ENCODE assay signal across 13 cellular contexts in genomic region chr16:50195276-50195675, GRCh38. TPM values are rescaled to one million over a fixed set of nuclear protein-coding genes. Genes with fewer than 3 reads are reported as not detected.
DNase-seq lines count a peak whose midpoint lies in the region; ATAC-seq and TF ChIP-seq lines count a peak whose summit lies in the region.
"Had no signal": no experiment of that assay in that cellular context is flagged by ENCODE, and none has a peak within 500 bp of the region (broad histone marks: within the 10 kb centered on the region; RNA-seq: fewer than 3 reads in every experiment).

No MANE protein-coding gene starts in this region.

- H3K4me2 ChIP-seq in PC-9 = no peak overlapping the region

- POLR2A ChIA-PET in PC-9 (lab: Charles Lee; ENCODE audit: unreplicated experiment) = no interaction called here

- no peak overlapping the region for H2AFZ ChIP-seq in PC-9

- H3K9me3 ChIP-seq in SJSA1 (replicated peaks) (no peaks in the 10 kb centered on the region), upper lobe of right lung (no peaks in the 10 kb centered on the region), PC-9 (ENCODE audit: insufficient read depth, low read depth) (peaks cover 3% of the 10 kb centered on the region; the same call in 1 of the 2 replicates)
- H3K9me3 ChIP-seq: vagina had no signal

- H3K27ac ChIP-seq in SJSA1 (peak overlapping the region; percentile 55), upper lobe of right lung (peak overlapping the region; percentile 3), PC-9 (no peak overlapping the region)
- H3K27ac ChIP-seq: vagina had no signal

- H3K36me3 Mint-ChIP-seq in activated naive CD8-positive, alpha-beta T cell = peaks cover 5% of the 10 kb centered on the region
- peaks cover 12% of the 10 kb centered on the region for H3K36me3 Mint-ChIP-seq in activated naive CD8-positive, alpha-beta T cell treated with anti-CD3 and anti-CD28 coated beads for 36 hours

- H3K27me3 Mint-ChIP-seq in activated naive CD8-positive, alpha-beta T cell = no peaks in the 10 kb centered on the region
- no peaks in the 10 kb centered on the region for H3K27me3 Mint-ChIP-seq in activated naive CD8-positive, alpha-beta T cell treated with anti-CD3 and anti-CD28 coated beads for 36 hours

- H3K4me3 Mint-ChIP-seq in activated naive CD8-positive, alpha-beta T cell = peak overlapping the region; percentile 40
- no peak overlapping the region for H3K4me3 Mint-ChIP-seq in activated naive CD8-positive, alpha-beta T cell treated with anti-CD3 and anti-CD28 coated beads for 36 hours
- H3K4me3 Mint-ChIP-seq: neural crest cell had no signal

- TF ChIP-seq CTCF in fibroblast of villous mesenchyme (IDR thresholded peaks at IDR 0.05; ENCODE audit: insufficient read depth, low read depth, low read length) = no peak
- TF ChIP-seq CTCF in upper lobe of right lung (IDR thresholded peaks at IDR 0.05) = no peak
- TF ChIP-seq CTCF in PC-9 (conservative IDR thresholded peaks at IDR 0.05) = no peak

- H3K27me3 ChIP-seq in SJSA1 (replicated peaks) (no peaks in the 10 kb centered on the region), upper lobe of right lung (no peaks in the 10 kb centered on the region), PC-9 (ENCODE audit: insufficient read depth, low read depth) (no peaks in the 10 kb centered on the region)
- H3K27me3 ChIP-seq: vagina had no signal

- H3K4me3 ChIP-seq in SJSA1 = no peak overlapping the region
- peak overlapping the region; percentile 15 for H3K4me3 ChIP-seq in fibroblast of villous mesenchyme (ENCODE audit: low read depth, low read length)
- no peak overlapping the region for H3K4me3 ChIP-seq in upper lobe of right lung
- H3K4me3 ChIP-seq in PC-9 = no peak overlapping the region
- H3K4me3 ChIP-seq: vagina had no signal

- peaks cover 69% of the 10 kb centered on the region for H3K4me1 Mint-ChIP-seq in activated naive CD8-positive, alpha-beta T cell (ENCODE audit: low read depth)
- H3K4me1 Mint-ChIP-seq in activated naive CD8-positive, alpha-beta T cell treated with anti-CD3 and anti-CD28 coated beads for 36 hours = peaks cover 59% of the 10 kb centered on the region

- H3K79me2 ChIP-seq in PC-9 (ENCODE audit: low read depth) = peaks cover 23% of the 10 kb centered on the region

- H3K36me3 ChIP-seq in SJSA1 = no peaks in the 10 kb centered on the region
- no peaks in the 10 kb centered on the region for H3K36me3 ChIP-seq in upper lobe of right lung
- no peaks in the 10 kb centered on the region for H3K36me3 ChIP-seq in PC-9 (ENCODE audit: low read depth)
- H3K36me3 ChIP-seq: vagina had no signal

- peaks cover 9% of the 10 kb centered on the region; the same call in 1 of the 2 replicates for H3F3A ChIP-seq in PC-9 (ENCODE audit: insufficient read depth, low read depth)

- H3K4me1 ChIP-seq in SJSA1 (replicated peaks) (peaks cover 39% of the 10 kb centered on the region), upper lobe of right lung (peaks cover 25% of the 10 kb centered on the region), PC-9 (replicated peaks; ENCODE audit: insufficient read depth) (peaks cover 5% of the 10 kb centered on the region; the same call in 1 of the 2 replicates)

- H4K20me1 ChIP-seq in PC-9 (ENCODE audit: insufficient read depth) = no peaks in the 10 kb centered on the region

- H3K27ac Mint-ChIP-seq in activated naive CD8-positive, alpha-beta T cell = peak overlapping the region; percentile 23
- no peak overlapping the region for H3K27ac Mint-ChIP-seq in activated naive CD8-positive, alpha-beta T cell treated with anti-CD3 and anti-CD28 coated beads for 36 hours

- DNase-seq in activated naive CD8-positive, alpha-beta T cell treated with anti-CD3 and anti-CD28 coated beads for 36 hours = no peak
- peak in 1 of 2 experiments; percentile 52 for DNase-seq in SJSA1 (ENCODE audit: low read depth in 1 of 2, low spot score in 2 of 2)
- DNase-seq in fibroblast of villous mesenchyme (ENCODE audit: low read depth) = peak; percentile 51
- no peak for DNase-seq in upper lobe of right lung
- DNase-seq in PC-9 = no peak
- DNase-seq in NCI-H1092 (lab: John Stamatoyannopoulos, UW) = no peak
- no peak for DNase-seq in amniotic stem cell (lab: John Stamatoyannopoulos, UW)
- DNase-seq: DMS153; SIG-M5; stimulated activated CD4-positive, alpha-beta T cell treated with anti-CD3 and anti-CD28 coated beads, Interleukin-4, amount 100 ng/mL, for 4 hours had no signal

- intact Hi-C loops in upper lobe of right lung (cut with DNase I) (no loop called here), PC-9 (cut with micrococcal nuclease; ENCODE audit: unreplicated experiment) (no loop called here)

- ATAC-seq in upper lobe of right lung = peak; percentile 55

- no peaks in the 10 kb centered on the region for H3K9me3 Mint-ChIP-seq in activated naive CD8-positive, alpha-beta T cell (ENCODE audit: low read depth)
- no peaks in the 10 kb centered on the region for H3K9me3 Mint-ChIP-seq in activated naive CD8-positive, alpha-beta T cell treated with anti-CD3 and anti-CD28 coated beads for 36 hours
- H3K9me3 Mint-ChIP-seq: neural crest cell had no signal

- H3K9me2 ChIP-seq in PC-9 (ENCODE audit: insufficient read depth) = no peaks in the 10 kb centered on the region

- CTCF ChIA-PET in PC-9 (lab: Charles Lee) = no interaction called here

- no TSS peak for BruUV-seq in PC-9 (replicated peaks; lab: Mats Ljungman, UMichigan)

RNA-seq across cellular contexts. Expression of gene TENT4B, which starts 42.2 kb away (rescaled TPM):
- 10 to 100 TPM; 18.6 to 19.7 TPM for total RNA-seq in activated naive CD8-positive, alpha-beta T cell treated with anti-CD3 and anti-CD28 coated beads for 36 hours
- total RNA-seq in SJSA1 (2014; rRNA removed; shearing (Covaris generic)) = 10.5 and 14.5 TPM in 2 replicates
- total RNA-seq in fibroblast of villous mesenchyme (7.1 and 12.5 TPM in 2 replicates), upper lobe of right lung (13.3 TPM), PC-9 (2021) (6.1 and 11.4 TPM in 2 replicates)
